Comparison of ENCODE assay signal across 13 cellular contexts in genomic region chr3:104763007-104763406, GRCh38.
DNase-seq lines count a peak whose midpoint lies in the region; ATAC-seq and TF ChIP-seq lines count a peak whose summit lies in the region.
"Had no signal": no experiment of that assay in that cellular context is flagged by ENCODE, and none has a peak within 500 bp of the region (broad histone marks: within the 10 kb centered on the region; RNA-seq: fewer than 3 reads in every experiment).

No MANE protein-coding gene starts in this region.

- 0 out of 2 replicates have a peak, but pooled peaks cover 3% of the 10 kb centered on the region for H3K4me1 ChIP-seq in GM23248 (ENCODE audit: insufficient read depth)

- H3K9me3 ChIP-seq in GM23248 (ENCODE audit: low read depth), result no peaks in the 10 kb centered on the region

- H3K9ac ChIP-seq in GM23248, result no peak overlapping the region

- H4K20me1 ChIP-seq in GM23248 (ENCODE audit: insufficient read depth), result no peaks in the 10 kb centered on the region

- no peak overlapping the region for H3K4me2 ChIP-seq in GM23248 (ENCODE audit: unreplicated experiment)

- H3K27ac ChIP-seq in GM23248, result no peak overlapping the region

- no peaks in the 10 kb centered on the region for H3K9me2 ChIP-seq in GM23248 (ENCODE audit: insufficient read depth)

- no peak overlapping the region for H2AFZ ChIP-seq in GM23248

- no peaks in the 10 kb centered on the region for H3K79me2 ChIP-seq in GM23248 (ENCODE audit: insufficient read depth)

- H3K36me3 ChIP-seq in GM23248 (ENCODE audit: low read depth), result no peaks in the 10 kb centered on the region

- H3F3A ChIP-seq in GM23248 (ENCODE audit: insufficient read depth), result no peaks in the 10 kb centered on the region

- TF ChIP-seq CTCF in retinal pigment epithelial cell (conservative IDR thresholded peaks at IDR 0.05; ENCODE audit: low read depth, low read length), result no peak

- DNase-seq in GM23248 (peak; percentile 4), anterior cingulate cortex (lab: John Stamatoyannopoulos, UW) (peak in 40 of 58 donors; percentile 1 to 82 (median 17)), globus pallidus (ENCODE audit: low spot score) (peak; percentile 57), retinal pigment epithelial cell (ENCODE audit: low read depth) (peak; percentile 81)
- no peak for DNase-seq in activated CD4-positive, alpha-beta T cell treated with anti-CD3 and anti-CD28 coated beads for 4 hours
- DNase-seq: activated naive CD4-positive, alpha-beta T cell treated with anti-CD3 and anti-CD28 coated beads, Interleukin-2, amount 10 ng/mL, durations not matched to agents 7 days and 5 days; foreskin fibroblast; NCI-H1694 treated with DMSO at 0.1 percent for 48 hours; NCI-H82; Right ventricle myocardium superior had no signal

- no peaks in the 10 kb centered on the region for H3K27me3 ChIP-seq in GM23248 (replicated peaks; ENCODE audit: insufficient read depth)

- H3K4me3 ChIP-seq in GM23248 (no peak overlapping the region), retinal pigment epithelial cell (ENCODE audit: low read length) (no peak overlapping the region)

- in situ Hi-C loops in GM23248 (cut with MboI), result no loop called here

- no peak for ATAC-seq in esophagus mucosa
- no peak for ATAC-seq in GM18861 (IDR thresholded peaks at IDR 0.05; ENCODE audit: unreplicated experiment)
- ATAC-seq in HG03280 (IDR thresholded peaks at IDR 0.05; ENCODE audit: unreplicated experiment), result no peak

Comparison
In these comparisons a context has a peak if more than half of its experiments do, and no peak if none do; other contexts are left out.
1. DNase-seq: peak in GM23248 (single experiment), anterior cingulate cortex (40 of 58), globus pallidus (single experiment) and retinal pigment epithelial cell (single experiment); none in activated CD4-positive, alpha-beta T cell treated with anti-CD3 and anti-CD28 coated beads for 4 hours (0 of 2).